In the genomic region with DNA sequence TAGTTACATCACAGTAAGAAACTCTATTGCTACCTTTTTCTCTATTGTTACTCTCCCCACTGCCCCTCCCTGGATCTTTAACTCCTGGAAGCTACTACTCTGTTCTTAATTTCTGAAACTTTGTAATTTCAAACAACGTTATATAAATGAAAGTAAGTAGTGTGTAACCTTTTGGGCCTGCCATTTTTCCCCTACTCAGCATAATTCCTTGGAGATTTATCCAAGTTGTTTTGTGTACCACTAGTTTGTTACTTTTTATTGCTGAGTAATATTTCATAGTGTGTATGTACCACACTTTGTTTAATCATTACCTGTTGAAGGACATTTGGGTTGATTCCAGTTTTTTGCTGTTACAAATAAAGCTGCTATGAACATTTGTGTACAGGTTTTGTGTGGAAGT, we compare ENCODE assay signal across 8 cellular contexts. TPM values are rescaled to one million over a fixed set of nuclear protein-coding genes. Genes with fewer than 3 reads are reported as not detected.
"Had no signal": no experiment of that assay in that cellular context is flagged by ENCODE, and none has a peak within 500 bp of the region (broad histone marks: within the 10 kb centered on the region; RNA-seq: fewer than 3 reads in every experiment).

No MANE protein-coding gene starts in this region.

- H3K27ac ChIP-seq: HL-60, KMS-11 had no signal

- DNase-seq: KBM-7, KG1 had no signal

- H3K4me2 ChIP-seq: KMS-11 had no signal

- H3K9ac ChIP-seq: KMS-11 had no signal

- FAIRE-seq: HTR-8/SVneo had no signal

RNA-seq across cellular contexts. Expression of a gene that starts 37.9 kb away (rescaled TPM):
- total RNA-seq: HT-29, HT1080 had no signal
- polyA plus RNA-seq: IgD-negative memory B cell had no signal
